In genomic region chr11:6418199-6418957, GRCh38 we compare ENCODE assay signal across 8 cellular contexts. TPM values are rescaled to one million over a fixed set of nuclear protein-coding genes. Genes with fewer than 3 reads are reported as not detected.
DNase-seq lines count a peak whose midpoint lies in the region; ATAC-seq and FAIRE-seq lines count a peak whose summit lies in the region.

No MANE protein-coding gene starts in this region.

- WGBS in small intestine, 3 donors = 7 to 13% (median 11%) methylated on average over 24 to 40 of the region's 40 CpGs

- peak; percentile 33 for DNase-seq in activated CD8-positive, alpha-beta memory T cell treated with anti-CD3 and anti-CD28 coated beads, Interleukin-2, amount 50 U/mL, for 4 hours
- no peak for DNase-seq in activated CD8-positive, alpha-beta memory T cell treated with anti-CD3 and anti-CD28 coated beads for 24 hours
- DNase-seq in SK-N-DZ (ENCODE audit: low spot score) (peak; percentile 35), left ventricle myocardium superior (peak; percentile 67), small intestine (peak; percentile 16), NK-92 (lab: John Stamatoyannopoulos, UW; ENCODE audit: unreplicated experiment) (no peak), NOMO-1 treated with dmso at 0.1 percent for 144 hours (lab: John Stamatoyannopoulos, UW; ENCODE audit: unreplicated experiment) (no peak)

- no peaks in the 10 kb centered on the region for H3K36me3 ChIP-seq in small intestine (ENCODE audit: control insufficient read depth in 2 of 2, insufficient read depth in 2 of 2, low read length in 2 of 2)

- H3K27me3 ChIP-seq in small intestine (ENCODE audit: control insufficient read depth in 2 of 2, insufficient read depth in 2 of 2, low read length in 2 of 2) = no peaks in the 10 kb centered on the region

- H3K27ac ChIP-seq in small intestine (ENCODE audit: low read depth in 1 of 2, low read length in 1 of 2) = peak overlapping the region; percentile 48 to 50

- intact Hi-C loops in left ventricle myocardium superior (cut with micrococcal nuclease) = no loop called here

- no peaks in the 10 kb centered on the region for H3K9me3 ChIP-seq in small intestine (ENCODE audit: control insufficient read depth, low read depth)

- peaks cover 0 to 3% of the 10 kb centered on the region in 2 donors for H3K4me1 ChIP-seq in small intestine (ENCODE audit: control insufficient read depth in 2 of 2, insufficient read depth in 1 of 2, low read depth in 1 of 2, low read length in 1 of 2)

- peak overlapping the region; percentile 75 to 86 for H3K4me3 ChIP-seq in small intestine (ENCODE audit: low read depth in 1 of 2, low read length in 2 of 2)

- ATAC-seq in left ventricle myocardium superior (peak; percentile 75), GM21381 (IDR thresholded peaks at IDR 0.05; ENCODE audit: unreplicated experiment) (no peak)

- FAIRE-seq in small intestine (lab: Jason Lieb, UNC) = no peak

RNA-seq across cellular contexts. Expression of gene APBB1, which starts 0.5 kb away (rescaled TPM):
- 122 and 127 TPM in 2 replicates for polyA plus RNA-seq in SK-N-DZ (2014; cell fraction: cytosol; rRNA removed)
- polyA plus RNA-seq in SK-N-DZ (2014; cell fraction: nucleus; rRNA removed) = 113 and 127 TPM in 2 replicates
- 87.6 TPM for total RNA-seq in left ventricle myocardium superior
- 10 to 100 TPM in 1 of 3 donors, 1 to 10 TPM in 2; 2.5 to 14.1 (median 9.7) TPM for polyA plus RNA-seq in small intestine

RNA-seq across cellular contexts. Expression of gene HPX, which starts 22.4 kb away (rescaled TPM):
- 1.9 and 3.7 TPM in 2 replicates for polyA plus RNA-seq in SK-N-DZ (2014; cell fraction: cytosol; rRNA removed)
- polyA plus RNA-seq in SK-N-DZ (2014; cell fraction: nucleus; rRNA removed) = 2.2 and 6.6 TPM in 2 replicates
- not detected for total RNA-seq in left ventricle myocardium superior
- 1 to 10 TPM in 2 of 3 donors, under 1 TPM in 1; 0.85 to 5.7 (median 4.5) TPM for polyA plus RNA-seq in small intestine

RNA-seq across cellular contexts. Expression of gene SMPD1, which starts 28.1 kb away (rescaled TPM):
- 9.4 and 10.2 TPM in 2 replicates for polyA plus RNA-seq in SK-N-DZ (2014; cell fraction: cytosol; rRNA removed)
- 21.2 and 23.6 TPM in 2 replicates for polyA plus RNA-seq in SK-N-DZ (2014; cell fraction: nucleus; rRNA removed)
- 60.9 TPM for total RNA-seq in left ventricle myocardium superior
- polyA plus RNA-seq in small intestine = 10 to 100 TPM; 22.0 to 32.4 (median 26.2) TPM

RNA-seq across cellular contexts. Expression of gene TRIM3, which starts 55.4 kb away (rescaled TPM):
- polyA plus RNA-seq in SK-N-DZ (2014; cell fraction: cytosol; rRNA removed) = 20.6 and 27.3 TPM in 2 replicates
- polyA plus RNA-seq in SK-N-DZ (2014; cell fraction: nucleus; rRNA removed) = 121 and 143 TPM in 2 replicates
- total RNA-seq in left ventricle myocardium superior = 14.4 TPM
- polyA plus RNA-seq in small intestine = 10 to 100 TPM; 11.0 to 96.4 (median 49.7) TPM

Comparison
In these comparisons a context has a peak if more than half of its experiments do, and no peak if none do; other contexts are left out.
1. DNase-seq: peak in activated CD8-positive, alpha-beta memory T cell treated with anti-CD3 and anti-CD28 coated beads, Interleukin-2, amount 50 U/mL, for 4 hours (single experiment), SK-N-DZ (single experiment), left ventricle myocardium superior (single experiment) and small intestine (single experiment); none in activated CD8-positive, alpha-beta memory T cell treated with anti-CD3 and anti-CD28 coated beads for 24 hours (single experiment), NK-92 (single experiment) and NOMO-1 treated with dmso at 0.1 percent for 144 hours (single experiment).